In genomic region chr12:109617496-109617895, GRCh38 we compare ENCODE assay signal across 25 cellular contexts. TPM values are rescaled to one million over a fixed set of nuclear protein-coding genes. Genes with fewer than 3 reads are reported as not detected.
DNase-seq lines count a peak whose midpoint lies in the region; ATAC-seq and TF ChIP-seq lines count a peak whose summit lies in the region.
"Had no signal": no experiment of that assay in that cellular context is flagged by ENCODE, and none has a peak within 500 bp of the region (broad histone marks: within the 10 kb centered on the region; RNA-seq: fewer than 3 reads in every experiment).

No MANE protein-coding gene starts in this region.

- peaks cover 52% of the 10 kb centered on the region for H3K27me3 Mint-ChIP-seq in activated T-cell treated with anti-CD3 and anti-CD28 coated beads, Interleukin-2, amount 50 U/mL, for 24 hours

- DNase-seq in C1 segment of cervical spinal cord (lab: John Stamatoyannopoulos, UW) (peak in 12 of 14 donors; percentile 25 to 83 (median 68)), dorsolateral prefrontal cortex (peak in 9 of 10 donors; percentile 79 to 95 (median 86)), medulla oblongata (ENCODE audit: extremely low spot score) (peak; percentile 91), pons (ENCODE audit: low spot score) (peak; percentile 93), HEK293T (ENCODE audit: extremely low spot score) (no peak), omental fat pad (ENCODE audit: low spot score) (no peak)
- no peak for DNase-seq in activated T-cell treated with anti-CD3 and anti-CD28 coated beads, Interleukin-2, amount 50 U/mL, for 24 hours
- DNase-seq: 8988T; Caco-2; CD4-positive, CD25-positive, alpha-beta regulatory T cell; DMS153; GDM1; NCI-H1092 treated with DMSO at 0.1 percent for 48 hours; NCI-H146; NCI-H2029 treated with DMSO at 0.1 percent for 48 hours; NCI-H2171 treated with DMSO at 0.1 percent for 48 hours; NCI-H446; NCI-H748 treated with DMSO at 0.1 percent for 48 hours; NK-92 treated with Interleukin-12 subunit alpha and Interleukin-12 subunit beta, amount 100 ng/mL, for 24 hours; Peyer's patch had no signal

- no peak for ATAC-seq in omental fat pad (ENCODE audit: low FRiP score)
- ATAC-seq in GM21717 (IDR thresholded peaks at IDR 0.05; ENCODE audit: unreplicated experiment), result no peak
- ATAC-seq: HCT116, K562 had no signal

- no peak overlapping the region for H3K4me3 Mint-ChIP-seq in activated T-cell treated with anti-CD3 and anti-CD28 coated beads, Interleukin-2, amount 50 U/mL, for 24 hours
- H3K4me3 Mint-ChIP-seq: B cell; CD4-positive, CD25-positive, alpha-beta regulatory T cell; GM23338 had no signal

- H3K27me3 ChIP-seq in dorsolateral prefrontal cortex, result peaks cover 0 to 10% (median 0%) of the 10 kb centered on the region in 45 donors
- H3K27me3 ChIP-seq: Peyer's patch had no signal

- no peak overlapping the region for H3K27ac Mint-ChIP-seq in activated T-cell treated with anti-CD3 and anti-CD28 coated beads, Interleukin-2, amount 50 U/mL, for 24 hours
- H3K27ac Mint-ChIP-seq: B cell; CD4-positive, CD25-positive, alpha-beta regulatory T cell; GM23338 had no signal

- no peaks in the 10 kb centered on the region for H3K9me3 Mint-ChIP-seq in activated T-cell treated with anti-CD3 and anti-CD28 coated beads, Interleukin-2, amount 50 U/mL, for 24 hours
- H3K9me3 Mint-ChIP-seq: GM23338 had no signal

- no peak overlapping the region for H3K4me3 ChIP-seq in dorsolateral prefrontal cortex
- H3K4me3 ChIP-seq: GM23338, K562, Peyer's patch had no signal

- intact Hi-C loops in dorsolateral prefrontal cortex (cut with DNase I), result no loop called here

- TF ChIP-seq CTCF in dorsolateral prefrontal cortex (IDR thresholded peaks at IDR 0.05 in 54 of 56, conservative IDR thresholded peaks at IDR 0.05 in 2 of 56; ENCODE audit: low read depth in 1 of 56, partially characterized antibody in 56 of 56), result peak in 3 of 56 donors; percentile 7 to 14 (median 11)
- TF ChIP-seq CTCF in omental fat pad (IDR thresholded peaks at IDR 0.05), result no peak

- peaks cover 2% of the 10 kb centered on the region for H3K4me1 Mint-ChIP-seq in activated T-cell treated with anti-CD3 and anti-CD28 coated beads, Interleukin-2, amount 50 U/mL, for 24 hours (ENCODE audit: low read depth)

- H3K36me3 Mint-ChIP-seq in activated T-cell treated with anti-CD3 and anti-CD28 coated beads, Interleukin-2, amount 50 U/mL, for 24 hours (ENCODE audit: low read depth), result no peaks in the 10 kb centered on the region
- H3K36me3 Mint-ChIP-seq: CD4-positive, CD25-positive, alpha-beta regulatory T cell had no signal

- peak overlapping the region; percentile 35 to 99 (median 95) for H3K27ac ChIP-seq in dorsolateral prefrontal cortex
- H3K27ac ChIP-seq: Peyer's patch had no signal

- POLR2A ChIA-PET in HEK293T (lab: Yijun Ruan, JAX), result no interaction called here

- CTCF ChIA-PET in HEK293T (lab: Yijun Ruan, JAX), result no interaction called here

TF ChIP-seq in HEK293T, 16 proteins besides CTCF, POLR2A, EP300 and RAD21:
- TF ChIP-seq ARNT (IDR thresholded peaks at IDR 0.05), result no peak
- TF ChIP-seq HDGF (IDR thresholded peaks at IDR 0.05; ENCODE audit: borderline replicate concordance), result no peak
- TF ChIP-seq FOXM1 (IDR thresholded peaks at IDR 0.05; ENCODE audit: borderline replicate concordance), result no peak
- no peak for TF ChIP-seq L3MBTL2 (conservative IDR thresholded peaks at IDR 0.05)
- no peak for TF ChIP-seq TARDBP (IDR thresholded peaks at IDR 0.05)
- no peak for TF ChIP-seq FOXK2 (IDR thresholded peaks at IDR 0.05)
- TF ChIP-seq ELF4 (IDR thresholded peaks at IDR 0.05), result no peak
- TF ChIP-seq ZNF384 (IDR thresholded peaks at IDR 0.05), result no peak
- no peak for TF ChIP-seq LEF1 (IDR thresholded peaks at IDR 0.05; ENCODE audit: borderline replicate concordance)

RNA-seq across cellular contexts. Expression of gene MVK, which starts 43.9 kb away (rescaled TPM):
- total RNA-seq in dorsolateral prefrontal cortex (10 to 100 TPM; 11.9 to 45.9 (median 24.6) TPM), omental fat pad (10 to 100 TPM in 2 of 4 donors, 1 to 10 TPM in 2; 7.1 to 12.0 (median 9.9) TPM)

RNA-seq across cellular contexts. Expression of gene MMAB, which starts 44.2 kb away (rescaled TPM):
- total RNA-seq in dorsolateral prefrontal cortex (10 to 100 TPM; 17.6 to 53.8 (median 31.3) TPM), omental fat pad (10 to 100 TPM; 20.2 to 38.0 (median 29.1) TPM)

Comparison
In these comparisons a context has a peak if more than half of its experiments do, and no peak if none do; other contexts are left out.
1. DNase-seq: peak in C1 segment of cervical spinal cord (12 of 14), dorsolateral prefrontal cortex (9 of 10), medulla oblongata (single experiment) and pons (single experiment); none in activated T-cell treated with anti-CD3 and anti-CD28 coated beads, Interleukin-2, amount 50 U/mL, for 24 hours (single experiment), HEK293T (single experiment) and omental fat pad (single experiment).